ENCODE assay signal across 19 cellular contexts in the genomic region with DNA sequence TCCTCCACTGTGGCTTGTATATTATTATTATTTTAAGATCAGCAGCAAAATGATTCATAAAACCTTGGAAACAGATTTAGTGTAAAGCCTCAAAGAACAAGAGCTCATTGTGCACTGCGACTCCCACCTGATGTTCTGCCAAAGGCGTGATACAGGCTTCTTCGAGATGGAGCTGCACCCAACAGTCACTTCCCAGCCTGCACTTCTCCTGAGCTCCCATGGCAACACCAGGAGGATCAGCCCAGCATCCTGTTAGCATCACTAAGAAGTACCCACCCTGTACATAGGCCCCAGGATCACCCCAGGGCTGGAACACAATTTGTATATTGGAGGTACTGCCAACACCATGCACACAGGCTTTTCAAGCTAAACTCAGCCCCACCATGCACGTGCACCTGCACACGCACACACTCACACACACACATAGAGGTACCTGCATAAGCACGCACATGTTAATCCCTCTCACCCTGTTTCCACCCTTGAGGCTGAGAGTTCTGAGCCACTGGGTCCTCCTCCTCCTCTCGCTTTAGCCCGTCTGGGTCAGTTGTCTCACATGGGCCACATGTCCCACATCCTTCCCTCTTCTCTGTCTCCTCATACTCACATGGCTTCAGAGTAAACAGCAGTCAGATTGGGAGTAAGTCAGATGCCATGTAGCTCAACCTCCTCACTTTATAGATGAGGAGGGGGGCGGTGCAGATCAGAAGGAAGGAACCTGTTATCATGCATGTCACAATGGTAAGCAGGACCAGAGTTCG.
DNase-seq lines count a peak whose midpoint lies in the region; ATAC-seq lines count a peak whose summit lies in the region.
"Had no signal": no experiment of that assay in that cellular context is flagged by ENCODE, and none has a peak within 500 bp of the region (broad histone marks: within the 10 kb centered on the region; RNA-seq: fewer than 3 reads in every experiment).

No MANE protein-coding gene starts in this region.

- intact Hi-C loops in posterior cingulate gyrus (cut with DNase I) = no loop called here

- peak; percentile 71 for DNase-seq in Ammon's horn (ENCODE audit: low spot score)
- DNase-seq in astrocyte of the hippocampus (ENCODE audit: low read depth, low spot score) = peak; percentile 28
- DNase-seq in inferior parietal cortex (ENCODE audit: extremely low spot score) = peak; percentile 38
- peak in 8 of 10 donors; percentile 26 to 88 (median 59) for DNase-seq in posterior cingulate gyrus
- DNase-seq in kidney glomerular epithelial cell (lab: John Stamatoyannopoulos, UW) = no peak
- DNase-seq in NCI-H2196 (lab: John Stamatoyannopoulos, UW; ENCODE audit: unreplicated experiment) = no peak
- DNase-seq: Caco-2; CD4-positive, alpha-beta T cell; GDM1; GOT3; KBM-7; NCI-H1417; NCI-H187 treated with DMSO at 0.1 percent for 48 hours; NCI-H226; NCI-H524; NCI-H82; OCI-M1; Right ventricle myocardium superior had no signal

- ATAC-seq in GM18517 (IDR thresholded peaks at IDR 0.05; ENCODE audit: unreplicated experiment) = no peak

Comparison
In these comparisons a context has a peak if more than half of its experiments do, and no peak if none do; other contexts are left out.
1. DNase-seq: peak in Ammon's horn (single experiment), astrocyte of the hippocampus (single experiment), inferior parietal cortex (single experiment) and posterior cingulate gyrus (8 of 10); none in kidney glomerular epithelial cell (single experiment) and NCI-H2196 (single experiment).